In the genomic region with DNA sequence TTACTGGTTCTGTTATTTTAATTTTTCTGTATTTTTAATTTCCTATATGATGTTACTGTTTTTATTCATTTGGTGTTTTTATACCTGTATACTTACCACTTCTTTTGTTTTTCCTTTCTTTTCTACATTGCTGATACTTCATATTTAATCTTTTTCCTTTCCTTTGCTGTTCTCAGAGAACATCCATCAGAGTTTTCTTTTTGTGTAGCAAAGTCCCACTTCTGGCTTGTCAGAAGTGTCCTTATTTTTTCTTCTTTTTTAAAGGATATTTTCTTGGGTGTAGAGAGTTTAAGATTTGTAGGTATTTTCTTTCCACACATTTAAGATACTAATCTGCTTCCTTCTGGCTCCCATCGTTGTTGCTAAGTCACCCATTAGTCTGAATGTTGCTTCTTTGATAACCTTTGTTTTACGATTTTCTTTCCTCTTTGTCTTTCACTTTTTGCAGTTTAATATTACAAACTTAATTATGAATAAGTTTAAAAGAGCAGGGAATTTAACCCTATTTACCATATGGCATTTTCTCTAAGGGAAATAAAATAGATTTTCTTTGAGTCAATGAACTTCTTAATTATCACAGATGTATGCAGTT, we compare ENCODE assay signal across 1 cellular context.
TF ChIP-seq lines count a peak whose summit lies in the region.

No MANE protein-coding gene starts in this region.

TF ChIP-seq in K562, 482 proteins besides CTCF, POLR2A, EP300 and RAD21 (continued from another document and continues in another):
- TF ChIP-seq CHAMP1 (IDR thresholded peaks at IDR 0.05) (peak; percentile 59), ARID1B (IDR thresholded peaks at IDR 0.05) (peak; percentile 79), GTF2E2 (tag; IDR thresholded peaks at IDR 0.05) (no peak), RBBP5 (IDR thresholded peaks at IDR 0.05; ENCODE audit: borderline replicate concordance, insufficient read depth, low read length, poor library complexity, severe bottlenecking) (no peak), ZNF395 (CRISPR knock-in tag; IDR thresholded peaks at IDR 0.05) (no peak), TFAM (CRISPR knock-in tag; conservative IDR thresholded peaks at IDR 0.05) (no peak), JUND (IDR thresholded peaks at IDR 0.05; ENCODE audit: borderline replicate concordance, low read depth, low read length) (no peak), JUND (tag; IDR thresholded peaks at IDR 0.05; ENCODE audit: borderline replicate concordance, low read depth, low read length) (no peak), SMARCE1 (IDR thresholded peaks at IDR 0.05) (peak; percentile 46; the same call in 1 of the 2 replicates), ZNF212 (CRISPR knock-in tag; IDR thresholded peaks at IDR 0.05) (no peak), ZNF232 (CRISPR knock-in tag; IDR thresholded peaks at IDR 0.05) (no peak), ZKSCAN8 (CRISPR knock-in tag; IDR thresholded peaks at IDR 0.05) (no peak), SETDB1 (IDR thresholded peaks at IDR 0.05; ENCODE audit: low read length) (no peak), SLC30A9 (CRISPR knock-in tag; IDR thresholded peaks at IDR 0.05) (no peak), ZKSCAN1 (IDR thresholded peaks at IDR 0.05; ENCODE audit: low read depth, low read length) (no peak), MCM2 (IDR thresholded peaks at IDR 0.05; ENCODE audit: low read depth) (no peak), NFRKB (IDR thresholded peaks at IDR 0.05; ENCODE audit: low read depth) (no peak), DPF2 (IDR thresholded peaks at IDR 0.05) (peak; percentile 78), CBFA2T3 (IDR thresholded peaks at IDR 0.05) (peak; percentile 55), ZNF445 (CRISPR knock-in tag; IDR thresholded peaks at IDR 0.05; ENCODE audit: low read depth) (no peak), SP2 (IDR thresholded peaks at IDR 0.05; ENCODE audit: extremely low read depth, low read depth, low read length, poor library complexity, severe bottlenecking) (no peak), NFE2 (IDR thresholded peaks at IDR 0.05; ENCODE audit: low read depth) (peak; percentile 77), ZNF274 (IDR thresholded peaks at IDR 0.05; ENCODE audit: borderline replicate concordance, low read depth, low read length) (no peak), HDAC6 (IDR thresholded peaks at IDR 0.05; ENCODE audit: low read depth, low read length) (no peak), NUFIP1 (IDR thresholded peaks at IDR 0.05; ENCODE audit: partially characterized antibody) (no peak), KDM1A (IDR thresholded peaks at IDR 0.05) (peak; percentile 39 to 52; a peak in 2 of 4 replicates), PYGO2 (tag; IDR thresholded peaks at IDR 0.05) (no peak), RCOR1 (IDR thresholded peaks at IDR 0.05; ENCODE audit: borderline replicate concordance in 1 of 2, low read depth in 2 of 2, low read length in 2 of 2) (peak in 1 of 2 experiments; percentile 41; a peak in 1 of 4 replicates), DMBX1 (CRISPR knock-in tag; IDR thresholded peaks at IDR 0.05; ENCODE audit: borderline replicate concordance) (no peak), RB1 (IDR thresholded peaks at IDR 0.05; ENCODE audit: low read depth) (no peak), MYC (IDR thresholded peaks at IDR 0.05; ENCODE audit: low read depth, low read length) (no peak), MYC (CRISPR knock-in tag; IDR thresholded peaks at IDR 0.05; ENCODE audit: borderline replicate concordance, low read depth) (no peak), POLR2H (tag; IDR thresholded peaks at IDR 0.05; ENCODE audit: low read depth) (no peak), HLTF (IDR thresholded peaks at IDR 0.05) (0 out of 2 replicates have a peak, but pooled peaks have one; percentile 30)
- TF ChIP-seq, protein P1, sequence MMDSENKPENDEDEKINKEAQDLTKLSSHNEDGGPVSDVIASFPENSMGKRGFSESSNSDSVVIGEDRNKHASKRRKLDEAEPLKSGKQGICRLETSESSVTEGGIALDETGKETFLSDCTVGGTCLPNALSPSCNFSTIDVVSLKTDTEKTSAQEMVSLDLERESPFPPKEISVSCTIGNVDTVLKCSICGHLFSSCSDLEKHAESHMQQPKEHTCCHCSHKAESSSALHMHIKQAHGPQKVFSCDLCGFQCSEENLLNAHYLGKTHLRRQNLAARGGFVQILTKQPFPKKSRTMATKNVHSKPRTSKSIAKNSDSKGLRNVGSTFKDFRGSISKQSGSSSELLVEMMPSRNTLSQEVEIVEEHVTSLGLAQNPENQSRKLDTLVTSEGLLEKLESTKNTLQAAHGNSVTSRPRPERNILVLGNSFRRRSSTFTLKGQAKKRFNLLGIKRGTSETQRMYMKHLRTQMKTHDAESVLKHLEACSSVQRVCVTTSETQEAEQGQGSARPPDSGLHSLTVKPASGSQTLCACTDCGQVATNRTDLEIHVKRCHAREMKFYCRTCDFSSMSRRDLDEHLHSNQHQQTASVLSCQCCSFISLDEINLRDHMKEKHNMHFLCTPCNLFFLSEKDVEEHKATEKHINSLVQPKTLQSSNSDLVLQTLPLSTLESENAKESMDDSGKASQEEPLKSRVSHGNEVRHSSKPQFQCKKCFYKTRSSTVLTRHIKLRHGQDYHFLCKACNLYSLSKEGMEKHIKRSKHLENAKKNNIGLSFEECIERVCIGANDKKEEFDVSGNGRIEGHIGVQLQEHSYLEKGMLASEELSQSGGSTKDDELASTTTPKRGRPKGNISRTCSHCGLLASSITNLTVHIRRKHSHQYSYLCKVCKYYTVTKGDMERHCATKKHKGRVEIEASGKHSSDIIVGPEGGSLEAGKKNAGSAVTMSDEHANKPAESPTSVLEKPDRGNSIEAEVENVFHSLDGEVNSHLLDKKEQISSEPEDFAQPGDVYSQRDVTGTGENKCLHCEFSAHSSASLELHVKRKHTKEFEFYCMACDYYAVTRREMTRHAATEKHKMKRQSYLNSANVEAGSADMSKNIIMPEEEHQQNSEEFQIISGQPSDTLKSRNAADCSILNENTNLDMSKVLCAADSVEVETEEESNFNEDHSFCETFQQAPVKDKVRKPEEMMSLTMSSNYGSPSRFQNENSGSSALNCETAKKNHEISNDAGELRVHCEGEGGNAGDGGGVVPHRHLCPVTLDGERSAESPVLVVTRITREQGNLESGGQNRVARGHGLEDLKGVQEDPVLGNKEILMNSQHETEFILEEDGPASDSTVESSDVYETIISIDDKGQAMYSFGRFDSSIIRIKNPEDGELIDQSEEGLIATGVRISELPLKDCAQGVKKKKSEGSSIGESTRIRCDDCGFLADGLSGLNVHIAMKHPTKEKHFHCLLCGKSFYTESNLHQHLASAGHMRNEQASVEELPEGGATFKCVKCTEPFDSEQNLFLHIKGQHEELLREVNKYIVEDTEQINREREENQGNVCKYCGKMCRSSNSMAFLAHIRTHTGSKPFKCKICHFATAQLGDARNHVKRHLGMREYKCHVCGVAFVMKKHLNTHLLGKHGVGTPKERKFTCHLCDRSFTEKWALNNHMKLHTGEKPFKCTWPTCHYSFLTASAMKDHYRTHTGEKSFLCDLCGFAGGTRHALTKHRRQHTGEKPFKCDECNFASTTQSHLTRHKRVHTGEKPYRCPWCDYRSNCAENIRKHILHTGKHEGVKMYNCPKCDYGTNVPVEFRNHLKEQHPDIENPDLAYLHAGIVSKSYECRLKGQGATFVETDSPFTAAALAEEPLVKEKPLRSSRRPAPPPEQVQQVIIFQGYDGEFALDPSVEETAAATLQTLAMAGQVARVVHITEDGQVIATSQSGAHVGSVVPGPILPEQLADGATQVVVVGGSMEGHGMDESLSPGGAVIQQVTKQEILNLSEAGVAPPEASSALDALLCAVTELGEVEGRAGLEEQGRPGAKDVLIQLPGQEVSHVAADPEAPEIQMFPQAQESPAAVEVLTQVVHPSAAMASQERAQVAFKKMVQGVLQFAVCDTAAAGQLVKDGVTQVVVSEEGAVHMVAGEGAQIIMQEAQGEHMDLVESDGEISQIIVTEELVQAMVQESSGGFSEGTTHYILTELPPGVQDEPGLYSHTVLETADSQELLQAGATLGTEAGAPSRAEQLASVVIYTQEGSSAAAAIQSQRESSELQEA (IDR thresholded peaks at IDR 0.05; ENCODE audit: low read depth), result 0 out of 2 replicates have a peak, but pooled peaks have one; percentile 11
- TF ChIP-seq, protein P2, sequence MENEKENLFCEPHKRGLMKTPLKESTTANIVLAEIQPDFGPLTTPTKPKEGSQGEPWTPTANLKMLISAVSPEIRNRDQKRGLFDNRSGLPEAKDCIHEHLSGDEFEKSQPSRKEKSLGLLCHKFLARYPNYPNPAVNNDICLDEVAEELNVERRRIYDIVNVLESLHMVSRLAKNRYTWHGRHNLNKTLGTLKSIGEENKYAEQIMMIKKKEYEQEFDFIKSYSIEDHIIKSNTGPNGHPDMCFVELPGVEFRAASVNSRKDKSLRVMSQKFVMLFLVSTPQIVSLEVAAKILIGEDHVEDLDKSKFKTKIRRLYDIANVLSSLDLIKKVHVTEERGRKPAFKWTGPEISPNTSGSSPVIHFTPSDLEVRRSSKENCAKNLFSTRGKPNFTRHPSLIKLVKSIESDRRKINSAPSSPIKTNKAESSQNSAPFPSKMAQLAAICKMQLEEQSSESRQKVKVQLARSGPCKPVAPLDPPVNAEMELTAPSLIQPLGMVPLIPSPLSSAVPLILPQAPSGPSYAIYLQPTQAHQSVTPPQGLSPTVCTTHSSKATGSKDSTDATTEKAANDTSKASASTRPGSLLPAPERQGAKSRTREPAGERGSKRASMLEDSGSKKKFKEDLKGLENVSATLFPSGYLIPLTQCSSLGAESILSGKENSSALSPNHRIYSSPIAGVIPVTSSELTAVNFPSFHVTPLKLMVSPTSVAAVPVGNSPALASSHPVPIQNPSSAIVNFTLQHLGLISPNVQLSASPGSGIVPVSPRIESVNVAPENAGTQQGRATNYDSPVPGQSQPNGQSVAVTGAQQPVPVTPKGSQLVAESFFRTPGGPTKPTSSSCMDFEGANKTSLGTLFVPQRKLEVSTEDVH (IDR thresholded peaks at IDR 0.05; ENCODE audit: low read depth, partially characterized antibody), result no peak
- TF ChIP-seq, protein P3, sequence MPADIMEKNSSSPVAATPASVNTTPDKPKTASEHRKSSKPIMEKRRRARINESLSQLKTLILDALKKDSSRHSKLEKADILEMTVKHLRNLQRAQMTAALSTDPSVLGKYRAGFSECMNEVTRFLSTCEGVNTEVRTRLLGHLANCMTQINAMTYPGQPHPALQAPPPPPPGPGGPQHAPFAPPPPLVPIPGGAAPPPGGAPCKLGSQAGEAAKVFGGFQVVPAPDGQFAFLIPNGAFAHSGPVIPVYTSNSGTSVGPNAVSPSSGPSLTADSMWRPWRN (IDR thresholded peaks at IDR 0.05; ENCODE audit: low read depth), result 0 out of 2 replicates have a peak, but pooled peaks have one; percentile 16
- TF ChIP-seq, protein P4, sequence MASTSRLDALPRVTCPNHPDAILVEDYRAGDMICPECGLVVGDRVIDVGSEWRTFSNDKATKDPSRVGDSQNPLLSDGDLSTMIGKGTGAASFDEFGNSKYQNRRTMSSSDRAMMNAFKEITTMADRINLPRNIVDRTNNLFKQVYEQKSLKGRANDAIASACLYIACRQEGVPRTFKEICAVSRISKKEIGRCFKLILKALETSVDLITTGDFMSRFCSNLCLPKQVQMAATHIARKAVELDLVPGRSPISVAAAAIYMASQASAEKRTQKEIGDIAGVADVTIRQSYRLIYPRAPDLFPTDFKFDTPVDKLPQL (IDR thresholded peaks at IDR 0.05; ENCODE audit: extremely low read depth, insufficient read length), result no peak
- TF ChIP-seq, protein P5, sequence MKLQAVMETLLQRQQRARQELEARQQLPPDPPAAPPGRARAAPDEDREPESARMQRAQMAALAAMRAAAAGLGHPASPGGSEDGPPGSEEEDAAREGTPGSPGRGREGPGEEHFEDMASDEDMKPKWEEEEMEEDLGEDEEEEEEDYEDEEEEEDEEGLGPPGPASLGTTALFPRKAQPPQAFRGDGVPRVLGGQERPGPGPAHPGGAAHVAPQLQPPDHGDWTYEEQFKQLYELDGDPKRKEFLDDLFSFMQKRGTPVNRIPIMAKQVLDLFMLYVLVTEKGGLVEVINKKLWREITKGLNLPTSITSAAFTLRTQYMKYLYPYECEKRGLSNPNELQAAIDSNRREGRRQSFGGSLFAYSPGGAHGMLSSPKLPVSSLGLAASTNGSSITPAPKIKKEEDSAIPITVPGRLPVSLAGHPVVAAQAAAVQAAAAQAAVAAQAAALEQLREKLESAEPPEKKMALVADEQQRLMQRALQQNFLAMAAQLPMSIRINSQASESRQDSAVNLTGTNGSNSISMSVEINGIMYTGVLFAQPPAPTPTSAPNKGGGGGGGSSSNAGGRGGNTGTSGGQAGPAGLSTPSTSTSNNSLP (IDR thresholded peaks at IDR 0.05; ENCODE audit: borderline replicate concordance, low read depth, low read length), result 0 out of 2 replicates have a peak, but pooled peaks have one; percentile 35
- TF ChIP-seq, protein P6, sequence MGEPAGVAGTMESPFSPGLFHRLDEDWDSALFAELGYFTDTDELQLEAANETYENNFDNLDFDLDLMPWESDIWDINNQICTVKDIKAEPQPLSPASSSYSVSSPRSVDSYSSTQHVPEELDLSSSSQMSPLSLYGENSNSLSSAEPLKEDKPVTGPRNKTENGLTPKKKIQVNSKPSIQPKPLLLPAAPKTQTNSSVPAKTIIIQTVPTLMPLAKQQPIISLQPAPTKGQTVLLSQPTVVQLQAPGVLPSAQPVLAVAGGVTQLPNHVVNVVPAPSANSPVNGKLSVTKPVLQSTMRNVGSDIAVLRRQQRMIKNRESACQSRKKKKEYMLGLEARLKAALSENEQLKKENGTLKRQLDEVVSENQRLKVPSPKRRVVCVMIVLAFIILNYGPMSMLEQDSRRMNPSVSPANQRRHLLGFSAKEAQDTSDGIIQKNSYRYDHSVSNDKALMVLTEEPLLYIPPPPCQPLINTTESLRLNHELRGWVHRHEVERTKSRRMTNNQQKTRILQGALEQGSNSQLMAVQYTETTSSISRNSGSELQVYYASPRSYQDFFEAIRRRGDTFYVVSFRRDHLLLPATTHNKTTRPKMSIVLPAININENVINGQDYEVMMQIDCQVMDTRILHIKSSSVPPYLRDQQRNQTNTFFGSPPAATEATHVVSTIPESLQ (CRISPR knock-in tag; IDR thresholded peaks at IDR 0.05), result no peak
